17 cellular contexts compared by ENCODE assay signal in the genomic region with DNA sequence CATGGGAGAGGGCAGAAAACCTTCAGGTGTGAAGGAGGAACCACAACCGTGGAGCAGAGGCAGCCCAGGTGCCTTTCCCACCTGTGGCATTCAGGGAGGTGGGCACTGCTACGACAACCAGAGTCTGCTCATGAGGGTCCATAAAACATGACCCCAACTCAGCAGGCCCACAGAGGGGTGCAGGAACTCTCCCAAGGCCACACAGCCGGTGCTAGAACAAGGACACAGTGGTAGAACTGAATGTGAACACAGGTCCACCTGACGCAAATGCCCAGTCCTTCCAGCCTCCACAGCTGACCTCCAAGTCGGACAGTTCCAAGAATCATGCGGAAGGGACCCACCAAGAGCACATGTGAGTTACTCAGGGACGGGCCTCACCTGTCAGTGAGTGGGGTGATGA.
DNase-seq lines count a peak whose midpoint lies in the region; ATAC-seq, FAIRE-seq and TF ChIP-seq lines count a peak whose summit lies in the region.
"Had no signal": no experiment of that assay in that cellular context is flagged by ENCODE, and none has a peak within 500 bp of the region (broad histone marks: within the 10 kb centered on the region; RNA-seq: fewer than 3 reads in every experiment).

No MANE protein-coding gene starts in this region.

- no peak overlapping the region for H3K4me3 ChIP-seq in HepG2 (replicated peaks in 1 of 3; ENCODE audit: insufficient read depth in 1 of 3, low read depth in 2 of 3, low read length in 3 of 3)
- H3K4me3 ChIP-seq in right lobe of liver = no peak overlapping the region
- H3K4me3 ChIP-seq in osteoblast (ENCODE audit: insufficient read depth, low read length) = no peak overlapping the region
- H3K4me3 ChIP-seq: HAP-1 had no signal

- POLR2A ChIA-PET in HepG2 (lab: Yijun Ruan, JAX) = no interaction called here

- H3K27me3 ChIP-seq in HepG2 (ENCODE audit: control insufficient read depth in 1 of 2, insufficient read depth in 2 of 2, low read length in 2 of 2) (peaks cover 0 to 16% of the 10 kb centered on the region in 2 experiments; a peak in 2 of 5 replicates), right lobe of liver (no peaks in the 10 kb centered on the region), osteoblast (ENCODE audit: insufficient read depth, low read length) (peaks cover 8% of the 10 kb centered on the region)
- H3K27me3 ChIP-seq: BE2C had no signal

- TF ChIP-seq CTCF in HepG2 (CRISPR knock-in tag; IDR thresholded peaks at IDR 0.05) (no peak), right lobe of liver (IDR thresholded peaks at IDR 0.05) (no peak), osteoblast (IDR thresholded peaks at IDR 0.05; ENCODE audit: extremely low read depth, low read depth, low read length) (no peak)

- ATAC-seq in HepG2 = no peak
- no peak for ATAC-seq in right lobe of liver
- no peak for ATAC-seq in GM19023 (IDR thresholded peaks at IDR 0.05; ENCODE audit: unreplicated experiment)

- TF ChIP-seq EP300 in HepG2 (IDR thresholded peaks at IDR 0.05; ENCODE audit: low read depth in 2 of 2, low read length in 2 of 2) (no peak), HepG2 (CRISPR knock-in tag; IDR thresholded peaks at IDR 0.05; ENCODE audit: borderline replicate concordance) (no peak)

- H3K79me2 ChIP-seq in HepG2 (ENCODE audit: insufficient read depth, low read length) = no peaks in the 10 kb centered on the region
- no peaks in the 10 kb centered on the region for H3K79me2 ChIP-seq in osteoblast (ENCODE audit: insufficient read depth, low read length)

- no TSS peak for BruUV-seq in HepG2 (replicated peaks; lab: Mats Ljungman, UMichigan)

- DNase-seq in HepG2 (ENCODE audit: low spot score) = no peak
- DNase-seq in right lobe of liver = no peak
- peak; percentile 1 for DNase-seq in RPMI8226
- peak; percentile 82 for DNase-seq in osteoblast (ENCODE audit: insufficient read length, low spot score, missing footprints)
- no peak for DNase-seq in AG08395 (ENCODE audit: low spot score)
- DNase-seq in activated CD4-positive, alpha-beta T cell treated with anti-CD3 and anti-CD28 coated beads for 1 hour = no peak
- DNase-seq: 8988T; BE2C; CD4-positive, alpha-beta memory T cell; DMS153; DMS79; GDM1; GOT3 had no signal

- H3K9ac ChIP-seq in HepG2 (ENCODE audit: insufficient read depth, low read depth, low read length) = no peak overlapping the region

- H3K36me3 ChIP-seq in HepG2 (replicated peaks in 1 of 2; ENCODE audit: control insufficient read depth in 1 of 2, insufficient read depth in 2 of 2, low read length in 2 of 2) = no peaks in the 10 kb centered on the region
- no peaks in the 10 kb centered on the region for H3K36me3 ChIP-seq in right lobe of liver
- no peaks in the 10 kb centered on the region for H3K36me3 ChIP-seq in osteoblast (ENCODE audit: insufficient read depth, low read length)
- H3K36me3 ChIP-seq: BE2C, HAP-1 had no signal

- no peak for FAIRE-seq in HepG2 (lab: Jason Lieb, UNC)
- FAIRE-seq: GM12892, GM18507 had no signal

- intact Hi-C loops in HepG2 (cut with micrococcal nuclease; ENCODE audit: unreplicated experiment) = no loop called here
- intact Hi-C loops in right lobe of liver (cut with DNase I) = no loop called here

- WGBS in HepG2 (ENCODE audit: low lambda C conversion rate) = 51% methylated on average over 7 of the region's 7 CpGs
- WGBS in right lobe of liver (ENCODE audit: insufficient coverage, low coverage, low lambda C conversion rate, missing lambda C conversion rate) = no CpG with 5 or more reads among the region's 7 CpGs

- CTCF ChIA-PET in HepG2 (lab: Yijun Ruan, JAX; ENCODE audit: low intra/inter-chr PET ratio, low total read pairs) = no interaction called here

- H4K20me1 ChIP-seq in HepG2 (ENCODE audit: insufficient read depth, low read length) (no peaks in the 10 kb centered on the region), osteoblast (ENCODE audit: insufficient read depth, low read length) (peaks cover 3% of the 10 kb centered on the region)

- no peaks in the 10 kb centered on the region for H3K9me3 ChIP-seq in HepG2 (ENCODE audit: low read length)
- no peaks in the 10 kb centered on the region for H3K9me3 ChIP-seq in right lobe of liver
- H3K9me3 ChIP-seq in osteoblast (ENCODE audit: low read depth, low read length) = no peaks in the 10 kb centered on the region
- H3K9me3 ChIP-seq: BE2C, HAP-1 had no signal

- H2AFZ ChIP-seq in HepG2 (ENCODE audit: low read length) = no peak overlapping the region
- H2AFZ ChIP-seq in osteoblast (ENCODE audit: low read length) = no peak overlapping the region

- H3K4me1 ChIP-seq in HepG2 (ENCODE audit: insufficient read depth, low read length) (peaks cover 22% of the 10 kb centered on the region), right lobe of liver (no peaks in the 10 kb centered on the region), osteoblast (ENCODE audit: insufficient read depth, low read length) (peaks cover 5% of the 10 kb centered on the region)
- H3K4me1 ChIP-seq: BE2C, HAP-1 had no signal

- TF ChIP-seq POLR2A in HepG2 (IDR thresholded peaks at IDR 0.05; ENCODE audit: insufficient read depth in 1 of 2, low read depth in 2 of 2, low read length in 2 of 2) (no peak), right lobe of liver (IDR thresholded peaks at IDR 0.05) (no peak)

- in situ Hi-C loops in HepG2 (cut with HindIII; ENCODE audit: extremely low pct_ligation_motif_present, low pct_unique_long_range_greater_than_20kb) = no loop called here

- H3K27ac ChIP-seq in HepG2 (ENCODE audit: extremely low read length, insufficient read depth, low read length) = no peak overlapping the region
- H3K27ac ChIP-seq in right lobe of liver = no peak overlapping the region
- H3K27ac ChIP-seq in osteoblast (ENCODE audit: low read depth, low read length) = no peak overlapping the region

- no peak overlapping the region for H3K4me2 ChIP-seq in HepG2 (ENCODE audit: low read depth, low read length)
- H3K4me2 ChIP-seq in osteoblast (ENCODE audit: insufficient read depth, low read length) = no peak overlapping the region

- TF ChIP-seq RAD21 in HepG2 (CRISPR knock-in tag; IDR thresholded peaks at IDR 0.05) = no peak

TF ChIP-seq in HepG2, 621 proteins besides CTCF, POLR2A, EP300 and RAD21:
- TF ChIP-seq POGZ (CRISPR knock-in tag; IDR thresholded peaks at IDR 0.05) = no peak
- TF ChIP-seq ZNF768 (CRISPR knock-in tag; IDR thresholded peaks at IDR 0.05) = peak; percentile 81

Comparison
In these comparisons a context has a peak if more than half of its experiments do, and no peak if none do; other contexts are left out.
1. DNase-seq: peak in RPMI8226 (single experiment) and osteoblast (single experiment); none in HepG2 (single experiment), right lobe of liver (0 of 3), AG08395 (single experiment) and activated CD4-positive, alpha-beta T cell treated with anti-CD3 and anti-CD28 coated beads for 1 hour (single experiment).